19 cellular contexts compared by ENCODE assay signal in the genomic region with DNA sequence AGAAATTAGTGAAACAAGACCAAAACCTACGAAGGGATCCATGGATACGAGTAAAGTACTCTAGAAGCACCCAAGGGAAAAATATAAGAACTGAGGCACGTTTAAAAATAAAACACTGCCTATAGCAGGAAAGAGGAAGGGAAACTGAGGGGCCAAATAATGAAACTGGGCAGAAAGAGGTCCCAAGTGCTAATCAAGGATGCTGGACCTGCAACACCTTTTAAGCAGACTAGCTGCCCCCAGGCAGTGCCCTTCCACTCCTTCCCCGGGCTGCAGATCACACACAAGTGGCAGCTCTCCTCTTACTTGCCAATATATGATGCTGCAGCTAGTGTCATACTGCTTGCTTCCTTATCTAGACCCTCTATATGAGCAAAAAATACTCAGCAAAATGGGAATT.
"Had no signal": no experiment of that assay in that cellular context is flagged by ENCODE, and none has a peak within 500 bp of the region (broad histone marks: within the 10 kb centered on the region; RNA-seq: fewer than 3 reads in every experiment).

No MANE protein-coding gene starts in this region.

- H3K36me3 Mint-ChIP-seq: brain; naive thymus-derived CD8-positive, alpha-beta T cell had no signal

- H3K27me3 ChIP-seq: dorsolateral prefrontal cortex, right lobe of liver, testis had no signal

- H3K4me1 ChIP-seq: parathyroid adenoma, testis had no signal

- H3K9ac ChIP-seq: parathyroid adenoma had no signal

- H3K9me3 Mint-ChIP-seq: activated CD4-positive, alpha-beta T cell treated with anti-CD3 and anti-CD28 coated beads, Interleukin-2, amount 10 ng/mL, durations not matched to agents 7 days and 5 days; activated naive CD4-positive, alpha-beta T cell treated with anti-CD3 and anti-CD28 coated beads for 36 hours; activated naive CD8-positive, alpha-beta T cell treated with anti-CD3 and anti-CD28 coated beads, Interleukin-2, amount 50 U/mL, for 24 hours; activated T-cell treated with anti-CD3 and anti-CD28 coated beads, Interleukin-2, amount 50 U/mL, for 4 hours; brain; naive thymus-derived CD8-positive, alpha-beta T cell had no signal

- H2AFZ ChIP-seq: parathyroid adenoma had no signal

- H3K27me3 Mint-ChIP-seq: brain had no signal

- H3K4me3 Mint-ChIP-seq: activated CD4-positive, alpha-beta T cell treated with anti-CD3 and anti-CD28 coated beads, Interleukin-2, amount 10 ng/mL, durations not matched to agents 7 days and 5 days; activated naive CD4-positive, alpha-beta T cell treated with anti-CD3 and anti-CD28 coated beads for 36 hours; activated naive CD8-positive, alpha-beta T cell treated with anti-CD3 and anti-CD28 coated beads, Interleukin-2, amount 50 U/mL, for 24 hours; activated T-cell treated with anti-CD3 and anti-CD28 coated beads, Interleukin-2, amount 50 U/mL, for 4 hours; brain; naive thymus-derived CD8-positive, alpha-beta T cell had no signal

- H3K27ac Mint-ChIP-seq: activated CD4-positive, alpha-beta T cell treated with anti-CD3 and anti-CD28 coated beads, Interleukin-2, amount 10 ng/mL, durations not matched to agents 7 days and 5 days; activated naive CD4-positive, alpha-beta T cell treated with anti-CD3 and anti-CD28 coated beads for 36 hours; activated naive CD8-positive, alpha-beta T cell treated with anti-CD3 and anti-CD28 coated beads, Interleukin-2, amount 50 U/mL, for 24 hours; naive thymus-derived CD8-positive, alpha-beta T cell had no signal

- DNase-seq: activated CD4-positive, alpha-beta T cell treated with anti-CD3 and anti-CD28 coated beads, Interleukin-2, amount 10 ng/mL, durations not matched to agents 7 days and 5 days; activated CD8-positive, alpha-beta memory T cell treated with anti-CD3 and anti-CD28 coated beads, Interleukin-2, amount 50 U/mL, for 4 hours; activated naive CD4-positive, alpha-beta T cell treated with anti-CD3 and anti-CD28 coated beads for 36 hours; activated naive CD8-positive, alpha-beta T cell treated with anti-CD3 and anti-CD28 coated beads, Interleukin-2, amount 50 U/mL, for 24 hours; activated T-cell treated with anti-CD3 and anti-CD28 coated beads, Interleukin-2, amount 50 U/mL, for 4 hours; anterior cingulate cortex; caudate nucleus; dorsolateral prefrontal cortex; heart left ventricle; naive thymus-derived CD8-positive, alpha-beta T cell; right lobe of liver; small intestine; stimulated activated CD4-positive, alpha-beta T cell treated with anti-CD3 and anti-CD28 coated beads, Interleukin-15, amount 100 ng/mL, for 24 hours; stimulated activated CD4-positive, alpha-beta T cell treated with anti-CD3 and anti-CD28 coated beads, Interleukin-2, amount 100 ng/mL, for 48 hours; T1000; testis had no signal

- H3K36me3 ChIP-seq: heart left ventricle, neutrophil, right lobe of liver had no signal

- H3K4me3 ChIP-seq: dorsolateral prefrontal cortex, heart left ventricle, right lobe of liver, testis had no signal

- ATAC-seq: activated naive CD8-positive, alpha-beta T cell treated with anti-CD3 and anti-CD28 coated beads, Interleukin-2, amount 50 U/mL, for 24 hours; activated T-cell treated with anti-CD3 and anti-CD28 coated beads, Interleukin-2, amount 50 U/mL, for 4 hours; naive thymus-derived CD8-positive, alpha-beta T cell; right lobe of liver had no signal

- H3K27ac ChIP-seq: heart left ventricle, neutrophil, parathyroid adenoma, right lobe of liver, testis had no signal

- H3K79me2 ChIP-seq: parathyroid adenoma had no signal

- H3K4me1 Mint-ChIP-seq: activated naive CD8-positive, alpha-beta T cell treated with anti-CD3 and anti-CD28 coated beads, Interleukin-2, amount 50 U/mL, for 24 hours; naive thymus-derived CD8-positive, alpha-beta T cell had no signal

- H3K9me3 ChIP-seq: heart left ventricle, neutrophil, right lobe of liver, testis had no signal
